8 cellular contexts compared by ENCODE assay signal in genomic region chr2:223601932-223602676, GRCh38. TPM values are rescaled to one million over a fixed set of nuclear protein-coding genes. Genes with fewer than 3 reads are reported as not detected.
DNase-seq lines count a peak whose midpoint lies in the region; ATAC-seq, FAIRE-seq and TF ChIP-seq lines count a peak whose summit lies in the region.

A gene with protein sequence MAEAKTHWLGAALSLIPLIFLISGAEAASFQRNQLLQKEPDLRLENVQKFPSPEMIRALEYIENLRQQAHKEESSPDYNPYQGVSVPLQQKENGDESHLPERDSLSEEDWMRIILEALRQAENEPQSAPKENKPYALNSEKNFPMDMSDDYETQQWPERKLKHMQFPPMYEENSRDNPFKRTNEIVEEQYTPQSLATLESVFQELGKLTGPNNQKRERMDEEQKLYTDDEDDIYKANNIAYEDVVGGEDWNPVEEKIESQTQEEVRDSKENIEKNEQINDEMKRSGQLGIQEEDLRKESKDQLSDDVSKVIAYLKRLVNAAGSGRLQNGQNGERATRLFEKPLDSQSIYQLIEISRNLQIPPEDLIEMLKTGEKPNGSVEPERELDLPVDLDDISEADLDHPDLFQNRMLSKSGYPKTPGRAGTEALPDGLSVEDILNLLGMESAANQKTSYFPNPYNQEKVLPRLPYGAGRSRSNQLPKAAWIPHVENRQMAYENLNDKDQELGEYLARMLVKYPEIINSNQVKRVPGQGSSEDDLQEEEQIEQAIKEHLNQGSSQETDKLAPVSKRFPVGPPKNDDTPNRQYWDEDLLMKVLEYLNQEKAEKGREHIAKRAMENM (minus strand): TSS chr2:223602361. CDS start chr2:223599282, 3,079 bp downstream.

- no peaks in the 10 kb centered on the region for H3K36me3 ChIP-seq in DND-41 (ENCODE audit: insufficient read depth, low read length)
- no peaks in the 10 kb centered on the region for H3K36me3 ChIP-seq in mammary epithelial cell (ENCODE audit: insufficient read depth, low read length)
- no peaks in the 10 kb centered on the region for H3K36me3 ChIP-seq in keratinocyte (ENCODE audit: control insufficient read depth in 2 of 2, extremely low read depth in 1 of 2, insufficient read depth in 2 of 2, low read length in 2 of 2)

- ATAC-seq in DND-41 (ENCODE audit: insufficient read depth, low read depth) (peak; percentile 100), GM21619 (IDR thresholded peaks at IDR 0.05; ENCODE audit: unreplicated experiment) (peak; percentile 96)

- H2AFZ ChIP-seq in DND-41 (ENCODE audit: low read depth, low read length) (no peak within 1 kb of the TSS; the same call in 1 of the 2 replicates), mammary epithelial cell (ENCODE audit: low read depth, low read length) (no peak within 1 kb of the TSS), keratinocyte (ENCODE audit: control insufficient read depth, low read length) (no peak within 1 kb of the TSS)

- H3K4me2 ChIP-seq in DND-41 (ENCODE audit: insufficient read depth, low read length): peak within 1 kb of the TSS; percentile 59
- H3K4me2 ChIP-seq in mammary epithelial cell (ENCODE audit: insufficient read depth, low read depth, low read length): peak within 1 kb of the TSS; percentile 51
- H3K4me2 ChIP-seq in keratinocyte (ENCODE audit: control insufficient read depth, extremely low read depth, insufficient read depth, low read depth, low read length): peak within 1 kb of the TSS; percentile 77

- 12% methylated on average over 17 of the region's 17 CpGs for WGBS in mammary epithelial cell (ENCODE audit: low coverage, missing lambda C conversion rate)

- H3K4me3 ChIP-seq in DND-41 (ENCODE audit: low read depth in 1 of 2, low read length in 2 of 2) (peak within 1 kb of the TSS in 1 of 2 experiments; percentile 48; a peak in 1 of 4 replicates), mammary epithelial cell (replicated peaks in 1 of 3; ENCODE audit: insufficient read depth in 1 of 3, low read depth in 2 of 3, low read length in 3 of 3) (no peak within 1 kb of the TSS), keratinocyte (ENCODE audit: control insufficient read depth in 2 of 3, extremely low read depth in 1 of 3, insufficient read depth in 2 of 3, low read depth in 1 of 3, low read length in 3 of 3) (no peak within 1 kb of the TSS)

- BruUV-seq in mammary epithelial cell (replicated peaks; lab: Mats Ljungman, UMichigan): no TSS peak

- no peaks in the 10 kb centered on the region for H3K79me2 ChIP-seq in DND-41 (ENCODE audit: insufficient read depth, low read length)
- H3K79me2 ChIP-seq in mammary epithelial cell (ENCODE audit: insufficient read depth, low read length): no peaks in the 10 kb centered on the region
- H3K79me2 ChIP-seq in keratinocyte (ENCODE audit: control insufficient read depth, insufficient read depth, low read length): no peaks in the 10 kb centered on the region

- H3K4me1 ChIP-seq in DND-41 (ENCODE audit: insufficient read depth, low read length) (peaks cover 12% of the 10 kb centered on the region; the same call in 1 of the 2 replicates), mammary epithelial cell (ENCODE audit: insufficient read depth, low read length) (peaks cover 12% of the 10 kb centered on the region), keratinocyte (ENCODE audit: control insufficient read depth, extremely low read depth, insufficient read depth, low read length) (peaks cover 10% of the 10 kb centered on the region)

- H3K27me3 ChIP-seq in DND-41 (ENCODE audit: insufficient read depth, low read length, poor library complexity) (no peaks in the 10 kb centered on the region), mammary epithelial cell (ENCODE audit: insufficient read depth, low read length) (no peaks in the 10 kb centered on the region), keratinocyte (ENCODE audit: control insufficient read depth, extremely low read depth, insufficient read depth, low read length) (no peaks in the 10 kb centered on the region)

- CTCF ChIA-PET in mammary epithelial cell (lab: Charles Lee; ENCODE audit: low non-redundant PET): interaction anchor here (0.5 to 0.7 kb wide), 7 partner anchors 40 to 1564 kb away, joined by 3 to 12 read pairs (median 4); no protein-coding TSS in a partner anchor

- H3K27ac ChIP-seq in DND-41 (ENCODE audit: low read length) (no peak within 1 kb of the TSS), mammary epithelial cell (ENCODE audit: insufficient read depth, low read depth, low read length) (no peak within 1 kb of the TSS), keratinocyte (ENCODE audit: control insufficient read depth, insufficient read depth, low read length) (no peak within 1 kb of the TSS)

- dilution Hi-C loops in mammary epithelial cell (cut with HindIII; ENCODE audit: low sequenced_read_pairs) (no loop called here), keratinocyte (cut with MboI; ENCODE audit: extremely low pct_ligation_motif_present, low sequenced_read_pairs) (no loop called here)

- FAIRE-seq in keratinocyte (lab: Jason Lieb, UNC): peak; percentile 83

- H3K9me3 ChIP-seq in DND-41 (ENCODE audit: insufficient read depth, low read length, severe bottlenecking): no peaks in the 10 kb centered on the region
- H3K9me3 ChIP-seq in mammary epithelial cell (replicated peaks; ENCODE audit: insufficient read depth, low read length): no peaks in the 10 kb centered on the region
- no peaks in the 10 kb centered on the region for H3K9me3 ChIP-seq in keratinocyte (ENCODE audit: control insufficient read depth, low read depth, low read length)

- H4K20me1 ChIP-seq in DND-41 (ENCODE audit: insufficient read depth, low read length): no peaks in the 10 kb centered on the region
- H4K20me1 ChIP-seq in mammary epithelial cell (ENCODE audit: insufficient read depth, low read length): no peaks in the 10 kb centered on the region
- no peaks in the 10 kb centered on the region for H4K20me1 ChIP-seq in keratinocyte (ENCODE audit: control insufficient read depth, extremely low read depth, insufficient read depth, low read length)

- DNase-seq in DND-41 (peak; percentile 81), LoVo (ENCODE audit: low spot score) (peak; percentile 81), RKO (ENCODE audit: low spot score) (peak; percentile 81), mammary epithelial cell (peak; percentile 64), keratinocyte (ENCODE audit: low read depth, low spot score) (no peak)
- DNase-seq in stimulated activated CD4-positive, alpha-beta T cell treated with anti-CD3 and anti-CD28 coated beads, Interleukin-12 subunit alpha, Interleukin-12 subunit beta, amount 100 ng/mL, for 48 hours (ENCODE audit: low read depth in 2 of 3, low spot score in 1 of 3): peak; percentile 1 to 8 (median 5)
- DNase-seq in activated CD4-positive, CD25-positive, alpha-beta regulatory T cell (lab: John Stamatoyannopoulos, UW): no peak

- intact Hi-C loops in mammary epithelial cell (cut with micrococcal nuclease): loop anchor here (1.0 kb wide), 1 partner anchor 631 kb away; no protein-coding TSS in a partner anchor

- no peaks in the 10 kb centered on the region for H3K9me1 ChIP-seq in keratinocyte (ENCODE audit: control insufficient read depth, extremely low read depth, insufficient read depth, low read length)

- peak; percentile 55 for TF ChIP-seq CTCF in DND-41 (IDR thresholded peaks at IDR 0.05; ENCODE audit: borderline replicate concordance, extremely low read depth, low read length, poor library complexity, severe bottlenecking)
- TF ChIP-seq CTCF in mammary epithelial cell (conservative IDR thresholded peaks at IDR 0.05 in 1 of 2, IDR thresholded peaks at IDR 0.05 in 1 of 2; ENCODE audit: extremely low read depth in 1 of 2, insufficient read depth in 1 of 2, low read depth in 1 of 2, low read length in 2 of 2): peak in 1 of 2 donors; percentile 25
- peak in 1 of 3 experiments; percentile 9 for TF ChIP-seq CTCF in keratinocyte (optimal IDR thresholded peaks at IDR 0.05 in 1 of 3, IDR thresholded peaks at IDR 0.05 in 1 of 3, conservative IDR thresholded peaks at IDR 0.05 in 1 of 3; ENCODE audit: extremely low read depth in 1 of 3, insufficient read depth in 2 of 3, low read length in 3 of 3)

- H3K9ac ChIP-seq in DND-41 (ENCODE audit: low read depth, low read length) (peak within 1 kb of the TSS; percentile 12; the same call in 1 of the 2 replicates), mammary epithelial cell (ENCODE audit: insufficient read depth, low read length) (no peak within 1 kb of the TSS), keratinocyte (ENCODE audit: control insufficient read depth, extremely low read depth, insufficient read depth, low read length) (no peak within 1 kb of the TSS)

- in situ Hi-C loops in mammary epithelial cell (cut with MboI; ENCODE audit: low sequenced_read_pairs in 2 of 2): no loop called here

RNA-seq across cellular contexts. Expression of the gene that starts here (rescaled TPM):
- total RNA-seq in mammary epithelial cell: not detected
- polyA plus RNA-seq in mammary epithelial cell: 0.16 TPM
- not detected for polyA minus RNA-seq in mammary epithelial cell
- 0.08 to 0.10 TPM (median 0.08 TPM) in 3 replicates for polyA plus RNA-seq in keratinocyte
- 0.70 TPM for polyA plus RNA-seq in keratinocyte (2011; ENCODE audit: low read depth)
- 0.09 and 0.10 TPM in 2 replicates for polyA plus RNA-seq in keratinocyte (2011; cell fraction: cytosol; rRNA removed)
- 0.25 and 0.43 TPM in 2 replicates for polyA plus RNA-seq in keratinocyte (2011; cell fraction: nucleus; rRNA removed)
- 0.27 TPM in 1 of 2 replicates, not detected in the other for polyA plus RNA-seq in keratinocyte (2012; ENCODE audit: low replicate concordance)
- polyA minus RNA-seq in keratinocyte: not detected in 3 replicates
- polyA minus RNA-seq in keratinocyte (2011; cell fraction: cytosol; rRNA and poly(A)+ RNA removed): not detected
- polyA minus RNA-seq in keratinocyte (2011; cell fraction: nucleus; rRNA and poly(A)+ RNA removed): not detected in 2 replicates

Comparison
In these comparisons a context has a peak if more than half of its experiments do, and no peak if none do; other contexts are left out.
1. Peak in DNase-seq and H3K4me2 ChIP-seq in mammary epithelial cell; RNA of the gene not detected or under 1 TPM.
2. DNase-seq: peak in DND-41 (single experiment), LoVo (single experiment), RKO (single experiment) and stimulated activated CD4-positive, alpha-beta T cell treated with anti-CD3 and anti-CD28 coated beads, Interleukin-12 subunit alpha, Interleukin-12 subunit beta, amount 100 ng/mL, for 48 hours (3 of 3); none in keratinocyte (single experiment) and activated CD4-positive, CD25-positive, alpha-beta regulatory T cell (0 of 4).
3. Peak in every context shown above with its lines, with median percentiles within 50 percentile points of each other: H3K4me2 ChIP-seq.